In genomic region chr14:35213869-35214387, GRCh38 we compare ENCODE assay signal across 12 cellular contexts.
DNase-seq lines count a peak whose midpoint lies in the region; ATAC-seq and TF ChIP-seq lines count a peak whose summit lies in the region.
"Had no signal": no experiment of that assay in that cellular context is flagged by ENCODE, and none has a peak within 500 bp of the region (broad histone marks: within the 10 kb centered on the region; RNA-seq: fewer than 3 reads in every experiment).

No MANE protein-coding gene starts in this region.

- no peaks in the 10 kb centered on the region for H3K27me3 ChIP-seq in left lung

- DNase-seq in DMS53 treated with DMSO at 0.1 percent for 48 hours (lab: John Stamatoyannopoulos, UW; ENCODE audit: unreplicated experiment), result peak; percentile 61
- peak; percentile 60 for DNase-seq in M059J (ENCODE audit: low read depth)
- peak; percentile 49 for DNase-seq in astrocyte of the hippocampus (ENCODE audit: low read depth, low spot score)
- DNase-seq in left lung, result no peak
- no peak for DNase-seq in UCSD-AML1 (lab: John Stamatoyannopoulos, UW; ENCODE audit: unreplicated experiment)
- DNase-seq in naive thymus-derived CD8-positive, alpha-beta T cell, result no peak
- DNase-seq: H7, NCI-H1436 treated with DMSO at 0.1 percent for 48 hours had no signal

- POLR2A ChIA-PET in naive thymus-derived CD8-positive, alpha-beta T cell (lab: Charles Lee), result no interaction called here

- no peaks in the 10 kb centered on the region for H3K9me3 ChIP-seq in left lung

- peak; percentile 53 for ATAC-seq in left lung
- no peak for ATAC-seq in HG03045 (IDR thresholded peaks at IDR 0.05; ENCODE audit: unreplicated experiment)
- ATAC-seq in naive thymus-derived CD8-positive, alpha-beta T cell, result no peak
- no peak for ATAC-seq in HG02571 (IDR thresholded peaks at IDR 0.05; ENCODE audit: unreplicated experiment)

- peaks cover 0 to 43% (median 5%) of the 10 kb centered on the region in 3 donors for H3K36me3 Mint-ChIP-seq in naive thymus-derived CD8-positive, alpha-beta T cell

- H3K27me3 Mint-ChIP-seq in naive thymus-derived CD8-positive, alpha-beta T cell, result no peaks in the 10 kb centered on the region
- H3K27me3 Mint-ChIP-seq: stimulated activated naive CD8-positive, alpha-beta T cell treated with anti-CD3 and anti-CD28 coated beads, Interleukin-15, Interleukin-2, amounts not matched to agents 100 ng/mL and 50 ng/mL, for 24 hours had no signal

- intact Hi-C loops in left lung (cut with DNase I), result loop anchor here in 1 of 2 donors (10.0 kb wide), 1 partner anchor 191 kb away; the partner anchor contains the start of gene NFKBIA

- H3K4me3 Mint-ChIP-seq in naive thymus-derived CD8-positive, alpha-beta T cell, result no peak overlapping the region
- H3K4me3 Mint-ChIP-seq: nephron; stimulated activated naive CD8-positive, alpha-beta T cell treated with anti-CD3 and anti-CD28 coated beads, Interleukin-15, Interleukin-2, amounts not matched to agents 100 ng/mL and 50 ng/mL, for 24 hours had no signal

- TF ChIP-seq CTCF in left lung (IDR thresholded peaks at IDR 0.05), result no peak

- peak overlapping the region in 3 of 10 donors; percentile 4 to 24 (median 20) for H3K27ac Mint-ChIP-seq in naive thymus-derived CD8-positive, alpha-beta T cell
- H3K27ac Mint-ChIP-seq: stimulated activated naive CD8-positive, alpha-beta T cell treated with anti-CD3 and anti-CD28 coated beads, Interleukin-15, Interleukin-2, amounts not matched to agents 100 ng/mL and 50 ng/mL, for 24 hours had no signal

- peaks cover 5 to 17% of the 10 kb centered on the region in 2 donors for H3K4me1 ChIP-seq in left lung

- peaks cover 0 to 7% (median 2%) of the 10 kb centered on the region in 4 donors for H3K4me1 Mint-ChIP-seq in naive thymus-derived CD8-positive, alpha-beta T cell

- no peak overlapping the region for H3K4me3 ChIP-seq in left lung

- H3K9me3 Mint-ChIP-seq in naive thymus-derived CD8-positive, alpha-beta T cell, result no peaks in the 10 kb centered on the region
- H3K9me3 Mint-ChIP-seq: nephron; stimulated activated naive CD8-positive, alpha-beta T cell treated with anti-CD3 and anti-CD28 coated beads, Interleukin-15, Interleukin-2, amounts not matched to agents 100 ng/mL and 50 ng/mL, for 24 hours had no signal

- H3K27ac ChIP-seq in left lung, result peak overlapping the region in 1 of 2 donors; percentile 47

- H3K36me3 ChIP-seq in left lung, result peaks cover 0 to 2% of the 10 kb centered on the region in 2 donors

Comparison
In these comparisons a context has a peak if more than half of its experiments do, and no peak if none do; other contexts are left out.
1. DNase-seq: peak in DMS53 treated with DMSO at 0.1 percent for 48 hours (single experiment), M059J (single experiment) and astrocyte of the hippocampus (single experiment); none in left lung (0 of 2), UCSD-AML1 (single experiment) and naive thymus-derived CD8-positive, alpha-beta T cell (0 of 10).